7 cellular contexts compared by ENCODE assay signal in genomic region chr1:19081218-19081893, GRCh38.
A peak's percentile ranks its signal among the peaks of the same experiment; 100 is the strongest.
DNase-seq lines count a peak whose midpoint lies in the region; ATAC-seq and TF ChIP-seq lines count a peak whose summit lies in the region.

No MANE protein-coding gene starts in this region.

- peak overlapping the region; percentile 13; the same call in 1 of the 2 replicates for H3K56ac ChIP-seq in IMR-90 (ENCODE audit: extremely low read depth, insufficient read depth, low read length)

- H3K4me3 ChIP-seq in IMR-90 (ENCODE audit: insufficient read depth, low read depth, low read length), result no peak overlapping the region
- H3K4me3 ChIP-seq in upper lobe of left lung, result peak overlapping the region in 3 of 4 donors; percentile 2 to 40 (median 11)

- H2BK15ac ChIP-seq in IMR-90 (ENCODE audit: low read depth, low read length), result 0 out of 3 replicates have a peak overlapping the region, but pooled peaks have one; percentile 8

- TF ChIP-seq CTCF in IMR-90 (conservative IDR thresholded peaks at IDR 0.05; ENCODE audit: low read depth, low read length) (no peak), upper lobe of left lung (IDR thresholded peaks at IDR 0.05) (no peak), WTC11 (IDR thresholded peaks at IDR 0.05) (no peak)

- H3K27me3 Mint-ChIP-seq in activated T-cell treated with anti-CD3 and anti-CD28 coated beads, Interleukin-2, amount 50 U/mL, for 4 hours (ENCODE audit: low read depth), result no peaks in the 10 kb centered on the region
- H3K27me3 Mint-ChIP-seq in WTC11 (ENCODE audit: low read depth), result no peaks in the 10 kb centered on the region

- 71% methylated on average over 9 of the region's 21 CpGs; no CpG with 5 or more reads in 1 of the 2 experiments for WGBS in IMR-90 (ENCODE audit: extremely low coverage in 2 of 2, insufficient read length in 1 of 2), 2 experiments
- 53 to 54% methylated on average over 15 to 21 of the region's 21 CpGs for WGBS in upper lobe of left lung, 2 donors

- no peak overlapping the region for H3K27ac Mint-ChIP-seq in WTC11

- H3K9me3 Mint-ChIP-seq in activated T-cell treated with anti-CD3 and anti-CD28 coated beads, Interleukin-2, amount 50 U/mL, for 4 hours, result no peaks in the 10 kb centered on the region
- no peaks in the 10 kb centered on the region for H3K9me3 Mint-ChIP-seq in WTC11

- peak overlapping the region; percentile 64; the same call in 1 of the 2 replicates for H2AK5ac ChIP-seq in IMR-90 (ENCODE audit: low read depth, low read length)

- TF ChIP-seq RAD21 in IMR-90 (IDR thresholded peaks at IDR 0.05; ENCODE audit: low read length), result no peak

- dilution Hi-C loops in IMR-90 (cut with HindIII; ENCODE audit: low sequenced_read_pairs, unreplicated experiment), result no loop called here

- peak overlapping the region; percentile 40 for H2BK5ac ChIP-seq in IMR-90 (ENCODE audit: low read depth, low read length, poor library complexity, severe bottlenecking)

- H3K27me3 ChIP-seq in IMR-90 (ENCODE audit: control insufficient read depth, insufficient read depth, low read length), result no peaks in the 10 kb centered on the region
- H3K27me3 ChIP-seq in layer of hippocampus (ENCODE audit: control insufficient read depth, insufficient read depth, low read length), result no peaks in the 10 kb centered on the region
- no peaks in the 10 kb centered on the region for H3K27me3 ChIP-seq in upper lobe of left lung

- H3K4me1 ChIP-seq in IMR-90 (ENCODE audit: control insufficient read depth, insufficient read depth, low read length) (peaks cover 4% of the 10 kb centered on the region; the same call in 1 of the 2 replicates), upper lobe of left lung (peaks cover 21 to 35% (median 30%) of the 10 kb centered on the region in 4 donors)

- H4K5ac ChIP-seq in IMR-90 (ENCODE audit: low read depth, low read length), result no peak overlapping the region

- H4K20me1 ChIP-seq in IMR-90 (ENCODE audit: insufficient read depth, low read length), result peaks cover 7% of the 10 kb centered on the region; the same call in 1 of the 2 replicates

- in situ Hi-C loops in IMR-90 (cut with MboI; ENCODE audit: low sequenced_read_pairs), result loop anchor here (5.0 kb wide), 1 partner anchor 169 kb away; no protein-coding TSS in a partner anchor

- POLR2A ChIA-PET in IMR-90 (lab: Charles Lee; ENCODE audit: unreplicated experiment) (no interaction called here), WTC11 (lab: Charles Lee) (no interaction called here)

- peak overlapping the region; percentile 70 for H3K23ac ChIP-seq in IMR-90 (ENCODE audit: low read depth, low read length)

- peak overlapping the region; percentile 38 for H2BK20ac ChIP-seq in IMR-90 (ENCODE audit: low read depth, low read length)

- no TSS peak for BruUV-seq in IMR-90 (replicated peaks; lab: Mats Ljungman, UMichigan)

- H3K9ac ChIP-seq in IMR-90 (ENCODE audit: low read depth, low read length), result no peak overlapping the region

- peaks cover 29 to 56% of the 10 kb centered on the region in 2 experiments for H3K79me1 ChIP-seq in IMR-90 (ENCODE audit: low read depth in 1 of 2, low read length in 2 of 2)

- DNase-seq in IMR-90 (peak; percentile 50), amniotic epithelial cell (ENCODE audit: low read depth) (peak; percentile 63), upper lobe of left lung (peak in 1 of 2 donors; percentile 69), WTC11 (ENCODE audit: low spot score) (no peak)
- DNase-seq in activated T-cell treated with anti-CD3 and anti-CD28 coated beads, Interleukin-2, amount 50 U/mL, for 4 hours, result no peak

- peak; percentile 43 for ATAC-seq in IMR-90 (ENCODE audit: low read depth)
- peak; percentile 3 to 91 for ATAC-seq in upper lobe of left lung (ENCODE audit: low FRiP score in 2 of 2)
- ATAC-seq in activated T-cell treated with anti-CD3 and anti-CD28 coated beads, Interleukin-2, amount 50 U/mL, for 4 hours, result no peak
- no peak for ATAC-seq in GM18505 (IDR thresholded peaks at IDR 0.05; ENCODE audit: unreplicated experiment)
- no peak for ATAC-seq in WTC11

- H3K9me1 ChIP-seq in IMR-90 (ENCODE audit: insufficient read depth, low read length), result peaks cover 20% of the 10 kb centered on the region

- H3K4me3 Mint-ChIP-seq in activated T-cell treated with anti-CD3 and anti-CD28 coated beads, Interleukin-2, amount 50 U/mL, for 4 hours, result no peak overlapping the region
- no peak overlapping the region for H3K4me3 Mint-ChIP-seq in WTC11

- TF ChIP-seq EP300 in upper lobe of left lung (IDR thresholded peaks at IDR 0.05), result peak in 2 of 4 donors; percentile 25 to 28

- H3K14ac ChIP-seq in IMR-90 (replicated peaks; ENCODE audit: low read depth, low read length), result peak overlapping the region; percentile 38

- no peak overlapping the region for H3K18ac ChIP-seq in IMR-90 (ENCODE audit: low read depth, low read length)

- H3K36me3 ChIP-seq in IMR-90 (ENCODE audit: control insufficient read depth, insufficient read depth, low read length) (peaks cover 92% of the 10 kb centered on the region), upper lobe of left lung (peaks cover 57 to 99% (median 77%) of the 10 kb centered on the region in 4 donors)

- peak overlapping the region in 1 of 2 experiments; percentile 35; a peak in 2 of 4 replicates for H4K8ac ChIP-seq in IMR-90 (ENCODE audit: low read depth in 2 of 2, low read length in 2 of 2)

- peak overlapping the region; percentile 42 for H3K4ac ChIP-seq in IMR-90 (ENCODE audit: low read depth, low read length)

- no peak overlapping the region for H3K4me2 ChIP-seq in IMR-90 (ENCODE audit: low read depth, low read length)

- TF ChIP-seq POLR2A in IMR-90 (IDR thresholded peaks at IDR 0.05; ENCODE audit: low read depth, low read length) (no peak), upper lobe of left lung (IDR thresholded peaks at IDR 0.05) (no peak), GM18505 (IDR thresholded peaks at IDR 0.05; ENCODE audit: borderline replicate concordance, extremely low read depth, insufficient read depth, insufficient read length) (no peak)

- H3K4me1 Mint-ChIP-seq in activated T-cell treated with anti-CD3 and anti-CD28 coated beads, Interleukin-2, amount 50 U/mL, for 4 hours (ENCODE audit: low read depth), result no peaks in the 10 kb centered on the region
- no peaks in the 10 kb centered on the region for H3K4me1 Mint-ChIP-seq in WTC11

- H4K91ac ChIP-seq in IMR-90 (ENCODE audit: insufficient read depth, low read depth, low read length), result peak overlapping the region; percentile 13; the same call in 1 of the 2 replicates

- intact Hi-C loops in IMR-90 (cut with micrococcal nuclease), result no loop called here

- peak overlapping the region; percentile 45; the same call in 1 of the 2 replicates for H2BK120ac ChIP-seq in IMR-90 (ENCODE audit: low read depth, low read length)

- H3K9me3 ChIP-seq in IMR-90 (ENCODE audit: control insufficient read depth, insufficient read depth, low read length), result no peaks in the 10 kb centered on the region
- H3K9me3 ChIP-seq in upper lobe of left lung, result no peaks in the 10 kb centered on the region

- H2AFZ ChIP-seq in IMR-90 (replicated peaks; ENCODE audit: low read length, poor library complexity), result no peak overlapping the region

- 0 out of 2 replicates have a peak overlapping the region, but pooled peaks have one; percentile 16 for H3K27ac ChIP-seq in IMR-90 (ENCODE audit: insufficient read depth, low read length)
- peak overlapping the region; percentile 8 for H3K27ac ChIP-seq in layer of hippocampus (ENCODE audit: low read depth, low read length)
- peak overlapping the region; percentile 71 to 83 (median 76) for H3K27ac ChIP-seq in upper lobe of left lung

- H2AK9ac ChIP-seq in IMR-90 (replicated peaks; ENCODE audit: low read depth, low read length, poor library complexity), result no peak overlapping the region

- peaks cover 67% of the 10 kb centered on the region for H3K36me3 Mint-ChIP-seq in activated T-cell treated with anti-CD3 and anti-CD28 coated beads, Interleukin-2, amount 50 U/mL, for 4 hours (ENCODE audit: insufficient read depth)
- H3K36me3 Mint-ChIP-seq in WTC11, result peaks cover 85% of the 10 kb centered on the region

- CTCF ChIA-PET in IMR-90 (lab: Yijun Ruan, JAX), result interaction anchor here (1.0 kb wide), 1 partner anchor 16 kb away, joined by 3 read pairs; no protein-coding TSS in a partner anchor
- CTCF ChIA-PET in WTC11 (lab: Charles Lee), result no interaction called here

TF ChIP-seq in IMR-90, 13 proteins besides CTCF, POLR2A, EP300 and RAD21:
- no peak for TF ChIP-seq FOS (IDR thresholded peaks at IDR 0.05; ENCODE audit: low read depth, low read length)
- TF ChIP-seq CEBPB (IDR thresholded peaks at IDR 0.05; ENCODE audit: low read depth, low read length), result peak; percentile 55

TF ChIP-seq in WTC11, 78 proteins besides CTCF, POLR2A, EP300 and RAD21 (continues in another document):
- TF ChIP-seq ZNF425 (CRISPR knock-in tag; conservative IDR thresholded peaks at IDR 0.05), result no peak

Comparison
In these comparisons a context has a peak if more than half of its experiments do, and no peak if none do; other contexts are left out.
1. ATAC-seq: peak in IMR-90 (single experiment) and upper lobe of left lung (2 of 2); none in activated T-cell treated with anti-CD3 and anti-CD28 coated beads, Interleukin-2, amount 50 U/mL, for 4 hours (0 of 2), GM18505 (single experiment) and WTC11 (single experiment).
2. DNase-seq: peak in IMR-90 (single experiment) and amniotic epithelial cell (single experiment); none in activated T-cell treated with anti-CD3 and anti-CD28 coated beads, Interleukin-2, amount 50 U/mL, for 4 hours (single experiment) and WTC11 (single experiment).
3. H3K27ac ChIP-seq: peak in every context shown above with its lines; median percentile 76 in upper lobe of left lung; 16 in IMR-90; 8 in layer of hippocampus.